8 cellular contexts compared by ENCODE assay signal in genomic region chr4:173990126-173990878, GRCh38.
DNase-seq lines count a peak whose midpoint lies in the region; ATAC-seq and TF ChIP-seq lines count a peak whose summit lies in the region.

No MANE protein-coding gene starts in this region.

- TF ChIP-seq CTCF in Caco-2 (IDR thresholded peaks at IDR 0.05; ENCODE audit: insufficient read depth in 1 of 2, low read depth in 1 of 2, low read length in 1 of 2, severe bottlenecking in 1 of 2, unreplicated experiment in 1 of 2) (peak; percentile 43 to 58), VCaP (conservative IDR thresholded peaks at IDR 0.05) (peak; percentile 87), vagina (IDR thresholded peaks at IDR 0.05) (peak in 2 of 3 experiments; percentile 12 to 18)

- WGBS in iPS DF 6.9 (ENCODE audit: insufficient coverage, insufficient read length), result no CpG with 5 or more reads among the region's 6 CpGs

- H3K36me3 ChIP-seq in Caco-2 (ENCODE audit: control insufficient read depth, insufficient read depth, low read length), result no peaks in the 10 kb centered on the region
- no peaks in the 10 kb centered on the region for H3K36me3 ChIP-seq in iPS DF 6.9 (ENCODE audit: control insufficient read depth, insufficient read depth, low read length)
- no peaks in the 10 kb centered on the region for H3K36me3 ChIP-seq in vagina

- H3K27me3 Mint-ChIP-seq in Caco-2 (ENCODE audit: insufficient read depth, unreplicated experiment), result no peaks in the 10 kb centered on the region
- H3K27me3 Mint-ChIP-seq in activated T-helper 2 cell treated with anti-CD3 and anti-CD28 coated beads, Interferon-gamma antibody, Interleukin-2, Interleukin-4, amounts not matched to agents 10 μg/mL and 5 μg/mL and 100 μg/mL, durations not matched to agents 14 hours and 24 hours and 36 hours (ENCODE audit: low read depth), result no peaks in the 10 kb centered on the region

- H3K27me3 ChIP-seq in Caco-2 (replicated peaks; ENCODE audit: control insufficient read depth, insufficient read depth, low read length) (no peaks in the 10 kb centered on the region), iPS DF 6.9 (ENCODE audit: control insufficient read depth, insufficient read depth, low read length) (no peaks in the 10 kb centered on the region), vagina (no peaks in the 10 kb centered on the region)

- CTCF ChIA-PET in Caco-2 (lab: Charles Lee), result interaction anchor here (0.7 to 1.2 kb wide), 2 partner anchors 14 to 47 kb away, joined by 3 to 5 read pairs; no protein-coding TSS in a partner anchor

- H3K4me3 ChIP-seq in Caco-2 (ENCODE audit: low read depth, low read length) (no peak overlapping the region), iPS DF 6.9 (ENCODE audit: low read length) (no peak overlapping the region), vagina (no peak overlapping the region)

- no peaks in the 10 kb centered on the region for H3K36me3 Mint-ChIP-seq in Caco-2 (ENCODE audit: insufficient read depth, unreplicated experiment)
- no peaks in the 10 kb centered on the region for H3K36me3 Mint-ChIP-seq in activated T-helper 2 cell treated with anti-CD3 and anti-CD28 coated beads, Interferon-gamma antibody, Interleukin-2, Interleukin-4, amounts not matched to agents 10 μg/mL and 5 μg/mL and 100 μg/mL, durations not matched to agents 14 hours and 24 hours and 36 hours (ENCODE audit: low read depth)

- H3K9me3 Mint-ChIP-seq in Caco-2 (ENCODE audit: unreplicated experiment), result peaks cover 8% of the 10 kb centered on the region
- H3K9me3 Mint-ChIP-seq in activated T-helper 2 cell treated with anti-CD3 and anti-CD28 coated beads, Interferon-gamma antibody, Interleukin-2, Interleukin-4, amounts not matched to agents 10 μg/mL and 5 μg/mL and 100 μg/mL, durations not matched to agents 14 hours and 24 hours and 36 hours, result no peaks in the 10 kb centered on the region

- no TSS peak for BruUV-seq in Caco-2 (replicated peaks; lab: Mats Ljungman, UMichigan)

- H3K27ac Mint-ChIP-seq in Caco-2 (ENCODE audit: unreplicated experiment), result no peak overlapping the region
- H3K27ac Mint-ChIP-seq in activated T-helper 2 cell treated with anti-CD3 and anti-CD28 coated beads, Interferon-gamma antibody, Interleukin-2, Interleukin-4, amounts not matched to agents 10 μg/mL and 5 μg/mL and 100 μg/mL, durations not matched to agents 14 hours and 24 hours and 36 hours, result no peak overlapping the region

- peaks cover 5% of the 10 kb centered on the region for H3K4me1 Mint-ChIP-seq in Caco-2 (ENCODE audit: low read depth, unreplicated experiment)
- no peaks in the 10 kb centered on the region for H3K4me1 Mint-ChIP-seq in activated T-helper 2 cell treated with anti-CD3 and anti-CD28 coated beads, Interferon-gamma antibody, Interleukin-2, Interleukin-4, amounts not matched to agents 10 μg/mL and 5 μg/mL and 100 μg/mL, durations not matched to agents 14 hours and 24 hours and 36 hours (ENCODE audit: low read depth)

- H3K4me3 Mint-ChIP-seq in Caco-2 (ENCODE audit: unreplicated experiment), result no peak overlapping the region
- H3K4me3 Mint-ChIP-seq in activated T-helper 2 cell treated with anti-CD3 and anti-CD28 coated beads, Interferon-gamma antibody, Interleukin-2, Interleukin-4, amounts not matched to agents 10 μg/mL and 5 μg/mL and 100 μg/mL, durations not matched to agents 14 hours and 24 hours and 36 hours (ENCODE audit: low read depth), result no peak overlapping the region

- ATAC-seq in HG02678 (IDR thresholded peaks at IDR 0.05; ENCODE audit: unreplicated experiment) (no peak), GM21529 (IDR thresholded peaks at IDR 0.05; ENCODE audit: unreplicated experiment) (no peak)

- DNase-seq in Caco-2 (peak in 1 of 2 experiments; percentile 16), HPDE6-E6E7 (ENCODE audit: extremely low spot score) (peak; percentile 9), iPS DF 6.9 (ENCODE audit: low read depth, low spot score) (peak; percentile 35), vagina (ENCODE audit: extremely low spot score in 2 of 2) (no peak)
- no peak for DNase-seq in activated T-helper 2 cell treated with anti-CD3 and anti-CD28 coated beads, Interferon-gamma antibody, Interleukin-2, Interleukin-4, amounts not matched to agents 10 μg/mL and 5 μg/mL and 100 μg/mL, durations not matched to agents 14 hours and 24 hours and 36 hours (ENCODE audit: low spot score)

- TF ChIP-seq POLR2A in vagina (IDR thresholded peaks at IDR 0.05), result no peak

- H3K9me3 ChIP-seq in Caco-2, result no peaks in the 10 kb centered on the region
- H3K9me3 ChIP-seq in iPS DF 6.9 (ENCODE audit: control insufficient read depth, insufficient read depth, low read length), result no peaks in the 10 kb centered on the region
- no peaks in the 10 kb centered on the region for H3K9me3 ChIP-seq in vagina

- H3K27ac ChIP-seq in VCaP, result no peak overlapping the region
- no peak overlapping the region for H3K27ac ChIP-seq in iPS DF 6.9 (ENCODE audit: low read length)
- H3K27ac ChIP-seq in vagina, result no peak overlapping the region

- intact Hi-C loops in Caco-2 (cut with micrococcal nuclease; ENCODE audit: unreplicated experiment) (loop anchor here (2.0 kb wide), 1 partner anchor 484 kb away; no protein-coding TSS in a partner anchor), vagina (cut with DNase I) (no loop called here)
- intact Hi-C loops in activated T-helper 2 cell treated with anti-CD3 and anti-CD28 coated beads, Interferon-gamma antibody, Interleukin-2, Interleukin-4, amounts not matched to agents 10 μg/mL and 5 μg/mL and 100 μg/mL, durations not matched to agents 14 hours and 24 hours and 36 hours (cut with micrococcal nuclease), result no loop called here

- POLR2A ChIA-PET in Caco-2 (lab: Charles Lee), result no interaction called here

- no peaks in the 10 kb centered on the region for H3K4me1 ChIP-seq in Caco-2
- H3K4me1 ChIP-seq in iPS DF 6.9 (ENCODE audit: control insufficient read depth, insufficient read depth, low read length), result no peaks in the 10 kb centered on the region
- H3K4me1 ChIP-seq in vagina, result no peaks in the 10 kb centered on the region

Comparison
In these comparisons a context has a peak if more than half of its experiments do, and no peak if none do; other contexts are left out.
1. DNase-seq: peak in HPDE6-E6E7 (single experiment) and iPS DF 6.9 (single experiment); none in vagina (0 of 2) and activated T-helper 2 cell treated with anti-CD3 and anti-CD28 coated beads, Interferon-gamma antibody, Interleukin-2, Interleukin-4, amounts not matched to agents 10 μg/mL and 5 μg/mL and 100 μg/mL, durations not matched to agents 14 hours and 24 hours and 36 hours (single experiment).
2. CTCF ChIP-seq: peak in every context shown above with its lines; median percentile 87 in VCaP; 50 in Caco-2; 15 in vagina.